In the genomic region with DNA sequence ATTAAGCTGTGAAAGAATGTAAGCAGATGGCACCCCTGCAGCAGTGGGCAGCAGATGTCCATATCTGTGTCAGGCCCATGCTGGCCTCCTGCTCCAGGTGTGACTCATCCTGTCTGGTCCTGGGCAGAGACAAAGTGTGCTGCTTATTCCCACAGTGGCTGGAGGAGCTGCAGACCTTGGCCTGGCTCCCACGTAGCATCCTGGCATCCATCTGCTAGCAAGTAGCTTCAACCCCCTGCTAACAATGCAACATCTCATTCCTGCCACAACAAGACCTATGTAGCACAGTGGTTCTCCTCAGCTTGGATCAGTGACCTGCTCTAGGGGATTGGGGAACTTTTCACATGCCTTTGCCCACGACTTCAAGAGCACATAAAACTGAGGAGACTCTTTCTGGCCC, we compare ENCODE assay signal across 13 cellular contexts.
DNase-seq lines count a peak whose midpoint lies in the region; ATAC-seq and TF ChIP-seq lines count a peak whose summit lies in the region.
"Had no signal": no experiment of that assay in that cellular context is flagged by ENCODE, and none has a peak within 500 bp of the region (broad histone marks: within the 10 kb centered on the region; RNA-seq: fewer than 3 reads in every experiment).

No MANE protein-coding gene starts in this region.

- peaks cover 0 to 8% of the 10 kb centered on the region in 2 donors for H3K4me1 Mint-ChIP-seq in natural killer cell

- TF ChIP-seq CTCF in cardiac fibroblast (IDR thresholded peaks at IDR 0.05; ENCODE audit: low read depth, low read length) (no peak), left lung (IDR thresholded peaks at IDR 0.05) (no peak), natural killer cell (IDR thresholded peaks at IDR 0.05) (no peak)

- H3K4me3 ChIP-seq in cardiac fibroblast (replicated peaks in 1 of 2; ENCODE audit: low read depth in 2 of 2, low read length in 2 of 2) (no peak overlapping the region), left lung (no peak overlapping the region)
- H3K4me3 ChIP-seq: Peyer's patch had no signal

- ATAC-seq in left lung, result peak; percentile 18
- no peak for ATAC-seq in HG02759 (IDR thresholded peaks at IDR 0.05; ENCODE audit: unreplicated experiment)
- ATAC-seq in natural killer cell, result no peak

- DNase-seq in AG08396 (ENCODE audit: low spot score) (peak; percentile 29), LHCN-M2 (ENCODE audit: low read depth) (peak; percentile 90), cardiac fibroblast (ENCODE audit: low read depth in 2 of 2) (peak; percentile 70 to 73), left lung (no peak), NCI-H1436 treated with DMSO at 0.1 percent for 48 hours (lab: John Stamatoyannopoulos, UW) (no peak), SK-N-DZ (ENCODE audit: low spot score) (no peak), natural killer cell (no peak)
- DNase-seq: activated CD8-positive, alpha-beta memory T cell treated with anti-CD3 and anti-CD28 coated beads, Interleukin-2, amount 50 U/mL, for 4 hours; Caco-2; endodermal cell; midbrain had no signal

- H3K9me3 Mint-ChIP-seq in natural killer cell, result no peaks in the 10 kb centered on the region

- intact Hi-C loops in left lung (cut with DNase I), result loop anchor here in 1 of 2 donors (10.0 kb wide), 1 partner anchor 82 kb away; no protein-coding TSS in a partner anchor
- intact Hi-C loops in natural killer cell (cut with micrococcal nuclease), result no loop called here

- H3K36me3 Mint-ChIP-seq in natural killer cell, result no peaks in the 10 kb centered on the region

- no peak overlapping the region for H3K4me3 Mint-ChIP-seq in natural killer cell
- H3K4me3 Mint-ChIP-seq: endodermal cell had no signal

- peaks cover 12 to 34% of the 10 kb centered on the region in 2 donors for H3K4me1 ChIP-seq in left lung

- no peak overlapping the region for H3K27ac ChIP-seq in left lung
- H3K27ac ChIP-seq: Peyer's patch had no signal

- H3K27ac Mint-ChIP-seq in natural killer cell, result no peak overlapping the region
- H3K27ac Mint-ChIP-seq: endodermal cell had no signal

- H3K27me3 Mint-ChIP-seq in natural killer cell (ENCODE audit: low read depth in 2 of 2), result no peaks in the 10 kb centered on the region

- H3K36me3 ChIP-seq in left lung, result no peaks in the 10 kb centered on the region
- H3K36me3 ChIP-seq: Peyer's patch had no signal

- no peaks in the 10 kb centered on the region for H3K27me3 ChIP-seq in left lung
- H3K27me3 ChIP-seq: Peyer's patch had no signal

- H3K9me3 ChIP-seq in left lung, result no peaks in the 10 kb centered on the region
- H3K9me3 ChIP-seq: Peyer's patch had no signal

Comparison
In these comparisons a context has a peak if more than half of its experiments do, and no peak if none do; other contexts are left out.
1. DNase-seq: peak in AG08396 (single experiment), LHCN-M2 (single experiment) and cardiac fibroblast (2 of 2); none in left lung (0 of 2), NCI-H1436 treated with DMSO at 0.1 percent for 48 hours (single experiment), SK-N-DZ (single experiment) and natural killer cell (single experiment).